ENCODE assay signal across 10 cellular contexts in the genomic region with DNA sequence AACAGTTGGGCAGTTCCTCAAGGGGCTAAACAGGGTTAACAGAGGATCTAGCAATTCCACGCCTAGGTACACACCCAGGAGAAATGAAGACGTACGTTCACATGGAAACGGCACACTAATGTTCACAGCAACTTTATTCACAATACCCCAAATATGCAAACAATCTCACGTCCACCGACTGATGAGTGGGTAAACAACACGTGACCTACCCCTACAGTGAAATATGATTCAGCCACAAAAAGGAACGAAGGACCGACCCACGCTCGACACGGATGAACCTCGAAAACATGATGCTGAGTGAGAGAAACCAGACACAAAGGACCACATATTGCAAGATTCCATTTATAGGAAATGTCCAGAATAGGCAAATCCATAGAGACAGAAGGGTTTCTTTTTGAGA.
DNase-seq lines count a peak whose midpoint lies in the region; ATAC-seq, FAIRE-seq and TF ChIP-seq lines count a peak whose summit lies in the region.
"Had no signal": no experiment of that assay in that cellular context is flagged by ENCODE, and none has a peak within 500 bp of the region (broad histone marks: within the 10 kb centered on the region; RNA-seq: fewer than 3 reads in every experiment).

No MANE protein-coding gene starts in this region.

- TF ChIP-seq POLR2A in breast epithelium (IDR thresholded peaks at IDR 0.05), result no peak

- peaks cover 16 to 35% of the 10 kb centered on the region in 2 donors for H3K4me1 ChIP-seq in breast epithelium
- peaks cover 14% of the 10 kb centered on the region for H3K4me1 ChIP-seq in mammary epithelial cell (ENCODE audit: insufficient read depth, low read length)
- peaks cover 30% of the 10 kb centered on the region for H3K4me1 ChIP-seq in astrocyte (ENCODE audit: insufficient read depth, low read length)

- H3K27me3 ChIP-seq in breast epithelium (no peaks in the 10 kb centered on the region), mammary epithelial cell (ENCODE audit: insufficient read depth, low read length) (no peaks in the 10 kb centered on the region), astrocyte (ENCODE audit: insufficient read depth, low read length) (no peaks in the 10 kb centered on the region)

- H3K9ac ChIP-seq in mammary epithelial cell (ENCODE audit: insufficient read depth, low read length) (no peak overlapping the region), astrocyte (ENCODE audit: low read length) (peak overlapping the region; percentile 30)

- no peak for DNase-seq in breast epithelium (ENCODE audit: low spot score in 2 of 2)
- DNase-seq in mammary epithelial cell, result no peak
- peak; percentile 60 for DNase-seq in astrocyte (ENCODE audit: low read depth)
- DNase-seq in iris pigment epithelial cell (ENCODE audit: low read depth), result peak; percentile 38
- DNase-seq in type B pancreatic cell (ENCODE audit: extremely low spot score, unreplicated experiment), result no peak
- no peak for DNase-seq in stimulated activated naive CD8-positive, alpha-beta T cell treated with anti-CD3 and anti-CD28 coated beads, Interleukin-15, amount 100 ng/mL, for 72 hours
- DNase-seq: NCI-H524 had no signal

- H3K36me3 ChIP-seq in breast epithelium (no peaks in the 10 kb centered on the region), mammary epithelial cell (ENCODE audit: insufficient read depth, low read length) (peaks cover 14% of the 10 kb centered on the region), astrocyte (ENCODE audit: insufficient read depth, low read length) (no peaks in the 10 kb centered on the region)

- no peak overlapping the region for H3K4me2 ChIP-seq in mammary epithelial cell (ENCODE audit: insufficient read depth, low read depth, low read length)
- peak overlapping the region; percentile 52 for H3K4me2 ChIP-seq in astrocyte (ENCODE audit: low read length)

- H4K20me1 ChIP-seq in mammary epithelial cell (ENCODE audit: insufficient read depth, low read length) (no peaks in the 10 kb centered on the region), astrocyte (ENCODE audit: insufficient read depth, low read length) (peaks cover 87% of the 10 kb centered on the region)

- dilution Hi-C loops in mammary epithelial cell (cut with HindIII; ENCODE audit: low sequenced_read_pairs), result no loop called here

- CTCF ChIA-PET in mammary epithelial cell (lab: Charles Lee; ENCODE audit: low non-redundant PET), result no interaction called here

- no TSS peak for BruUV-seq in mammary epithelial cell (replicated peaks; lab: Mats Ljungman, UMichigan)

- TF ChIP-seq CTCF in breast epithelium (IDR thresholded peaks at IDR 0.05) (no peak), mammary epithelial cell (conservative IDR thresholded peaks at IDR 0.05 in 1 of 2, IDR thresholded peaks at IDR 0.05 in 1 of 2; ENCODE audit: extremely low read depth in 1 of 2, insufficient read depth in 1 of 2, low read depth in 1 of 2, low read length in 2 of 2) (no peak), astrocyte (IDR thresholded peaks at IDR 0.05; ENCODE audit: insufficient read depth, low read depth, low read length) (no peak), type B pancreatic cell (conservative IDR thresholded peaks at IDR 0.05) (no peak)

- WGBS in mammary epithelial cell (ENCODE audit: low coverage, missing lambda C conversion rate), result 82% methylated on average over 10 of the region's 13 CpGs

- H2AFZ ChIP-seq in mammary epithelial cell (ENCODE audit: low read depth, low read length) (no peak overlapping the region), astrocyte (ENCODE audit: low read depth, low read length) (no peak overlapping the region)

- no peaks in the 10 kb centered on the region for H3K9me3 ChIP-seq in breast epithelium
- no peaks in the 10 kb centered on the region for H3K9me3 ChIP-seq in mammary epithelial cell (replicated peaks; ENCODE audit: insufficient read depth, low read length)
- H3K9me3 ChIP-seq in astrocyte (ENCODE audit: insufficient read depth, low read depth, low read length), result no peaks in the 10 kb centered on the region

- ATAC-seq in HG03571 (IDR thresholded peaks at IDR 0.05; ENCODE audit: unreplicated experiment) (no peak), GM19452 (IDR thresholded peaks at IDR 0.05; ENCODE audit: unreplicated experiment) (no peak)
- ATAC-seq in stimulated activated naive CD8-positive, alpha-beta T cell treated with anti-CD3 and anti-CD28 coated beads, Interleukin-15, amount 100 ng/mL, for 72 hours, result no peak
- ATAC-seq: HepG2 had no signal

- in situ Hi-C loops in mammary epithelial cell (cut with MboI; ENCODE audit: low sequenced_read_pairs in 2 of 2), result no loop called here

- H3K36me3 Mint-ChIP-seq in astrocyte (ENCODE audit: low read depth, unreplicated experiment) (peaks cover 11% of the 10 kb centered on the region), type B pancreatic cell (peaks cover 8% of the 10 kb centered on the region)

- no peaks in the 10 kb centered on the region for H3K27me3 Mint-ChIP-seq in astrocyte (ENCODE audit: low read depth, unreplicated experiment)
- no peaks in the 10 kb centered on the region for H3K27me3 Mint-ChIP-seq in type B pancreatic cell
- H3K27me3 Mint-ChIP-seq in stimulated activated naive CD8-positive, alpha-beta T cell treated with anti-CD3 and anti-CD28 coated beads, Interleukin-15, amount 100 ng/mL, for 72 hours, result no peaks in the 10 kb centered on the region

- peak overlapping the region; percentile 30 for H3K27ac Mint-ChIP-seq in astrocyte (ENCODE audit: unreplicated experiment)
- H3K27ac Mint-ChIP-seq in type B pancreatic cell, result peak overlapping the region; percentile 15
- no peak overlapping the region for H3K27ac Mint-ChIP-seq in stimulated activated naive CD8-positive, alpha-beta T cell treated with anti-CD3 and anti-CD28 coated beads, Interleukin-15, amount 100 ng/mL, for 72 hours

- peaks cover 17% of the 10 kb centered on the region for H3K79me2 ChIP-seq in mammary epithelial cell (ENCODE audit: insufficient read depth, low read length)
- H3K79me2 ChIP-seq in astrocyte (ENCODE audit: insufficient read depth, low read length), result peaks cover 39% of the 10 kb centered on the region

- peaks cover 25% of the 10 kb centered on the region for H3K4me1 Mint-ChIP-seq in astrocyte (ENCODE audit: low read depth, unreplicated experiment)
- H3K4me1 Mint-ChIP-seq in type B pancreatic cell (ENCODE audit: unreplicated experiment), result peaks cover 20% of the 10 kb centered on the region
- peaks cover 85% of the 10 kb centered on the region for H3K4me1 Mint-ChIP-seq in stimulated activated naive CD8-positive, alpha-beta T cell treated with anti-CD3 and anti-CD28 coated beads, Interleukin-15, amount 100 ng/mL, for 72 hours

- intact Hi-C loops in breast epithelium (cut with DNase I; ENCODE audit: low total_unique reads) (no loop called here), mammary epithelial cell (cut with micrococcal nuclease) (no loop called here)

- no peaks in the 10 kb centered on the region for H3K9me3 Mint-ChIP-seq in astrocyte (ENCODE audit: unreplicated experiment)
- H3K9me3 Mint-ChIP-seq in type B pancreatic cell, result no peaks in the 10 kb centered on the region
- peaks cover 0 to 2% of the 10 kb centered on the region in 2 donors for H3K9me3 Mint-ChIP-seq in stimulated activated naive CD8-positive, alpha-beta T cell treated with anti-CD3 and anti-CD28 coated beads, Interleukin-15, amount 100 ng/mL, for 72 hours

- H3K4me3 Mint-ChIP-seq in astrocyte (ENCODE audit: unreplicated experiment) (peak overlapping the region; percentile 11), type B pancreatic cell (no peak overlapping the region)
- no peak overlapping the region for H3K4me3 Mint-ChIP-seq in stimulated activated naive CD8-positive, alpha-beta T cell treated with anti-CD3 and anti-CD28 coated beads, Interleukin-15, amount 100 ng/mL, for 72 hours

- no peak overlapping the region for H3K4me3 ChIP-seq in breast epithelium
- H3K4me3 ChIP-seq in mammary epithelial cell (replicated peaks in 1 of 3; ENCODE audit: insufficient read depth in 1 of 3, low read depth in 2 of 3, low read length in 3 of 3), result no peak overlapping the region
- no peak overlapping the region for H3K4me3 ChIP-seq in astrocyte (ENCODE audit: insufficient read depth, low read depth, low read length)

- peak; percentile 32 for FAIRE-seq in astrocyte (lab: Jason Lieb, UNC)
- FAIRE-seq: HepG2 had no signal

- H3K27ac ChIP-seq in breast epithelium, result peak overlapping the region; percentile 64 to 93
- no peak overlapping the region for H3K27ac ChIP-seq in mammary epithelial cell (ENCODE audit: insufficient read depth, low read depth, low read length)
- H3K27ac ChIP-seq in astrocyte (ENCODE audit: low read depth, low read length), result peak overlapping the region; percentile 62

Comparison
In these comparisons a context has a peak if more than half of its experiments do, and no peak if none do; other contexts are left out.
1. DNase-seq: peak in astrocyte (single experiment) and iris pigment epithelial cell (single experiment); none in breast epithelium (0 of 2), mammary epithelial cell (single experiment), type B pancreatic cell (single experiment) and stimulated activated naive CD8-positive, alpha-beta T cell treated with anti-CD3 and anti-CD28 coated beads, Interleukin-15, amount 100 ng/mL, for 72 hours (0 of 2).
2. H3K27ac Mint-ChIP-seq: peak in astrocyte (single experiment) and type B pancreatic cell (single experiment); none in stimulated activated naive CD8-positive, alpha-beta T cell treated with anti-CD3 and anti-CD28 coated beads, Interleukin-15, amount 100 ng/mL, for 72 hours (0 of 2).